In the genomic region with DNA sequence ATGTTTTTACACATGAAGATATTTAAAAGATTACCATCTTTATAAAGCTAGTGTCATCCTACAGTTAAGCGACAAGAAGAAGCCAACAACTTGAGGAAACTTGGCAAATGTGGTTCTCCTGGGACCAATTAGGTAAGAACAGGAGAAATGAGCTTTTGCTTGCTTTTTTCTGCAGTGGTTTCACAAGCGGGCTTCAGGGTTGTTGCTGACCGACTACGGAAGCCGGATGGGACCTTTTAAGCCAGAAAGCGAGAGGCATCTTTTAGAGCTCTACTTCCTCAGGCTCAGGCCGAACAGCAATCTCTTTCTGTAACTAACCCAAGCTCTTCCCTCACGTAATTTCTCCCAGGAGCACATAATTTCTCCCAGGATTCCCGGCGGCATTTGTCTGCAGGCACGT, we compare ENCODE assay signal across 23 cellular contexts.
"Had no signal": no experiment of that assay in that cellular context is flagged by ENCODE, and none has a peak within 500 bp of the region (broad histone marks: within the 10 kb centered on the region; RNA-seq: fewer than 3 reads in every experiment).

No MANE protein-coding gene starts in this region.

- H3K4me1 Mint-ChIP-seq: activated B cell treated with CpG ODN at 0.5 μM for 24 hours; activated CD4-positive, alpha-beta T cell treated with anti-CD3 and anti-CD28 coated beads, Interleukin-2, amount 10 ng/mL, durations not matched to agents 24 days and 14 days; activated naive CD8-positive, alpha-beta T cell treated with anti-CD3 and anti-CD28 coated beads, Interleukin-2, amount 50 U/mL, for 24 hours; T-cell had no signal

- H3K27ac Mint-ChIP-seq: activated B cell treated with CpG ODN at 0.5 μM for 24 hours; activated CD4-positive, alpha-beta T cell treated with anti-CD3 and anti-CD28 coated beads, Interleukin-2, amount 10 ng/mL, durations not matched to agents 24 days and 14 days; activated naive CD4-positive, alpha-beta T cell treated with anti-CD3 and anti-CD28 coated beads, Interleukin-2, amount 50 U/mL, for 72 hours; activated naive CD8-positive, alpha-beta T cell treated with anti-CD3 and anti-CD28 coated beads, Interleukin-2, amount 50 U/mL, for 24 hours; T-cell had no signal

- H3K9me3 Mint-ChIP-seq: activated CD4-positive, alpha-beta T cell treated with anti-CD3 and anti-CD28 coated beads, Interleukin-2, amount 10 ng/mL, durations not matched to agents 24 days and 14 days had no signal

- H3K27me3 Mint-ChIP-seq: activated B cell treated with CpG ODN at 0.5 μM for 24 hours; activated CD4-positive, alpha-beta T cell treated with anti-CD3 and anti-CD28 coated beads, Interleukin-2, amount 10 ng/mL, durations not matched to agents 24 days and 14 days; activated naive CD8-positive, alpha-beta T cell treated with anti-CD3 and anti-CD28 coated beads, Interleukin-2, amount 50 U/mL, for 24 hours; T-cell had no signal

- H3K36me3 ChIP-seq: brain microvascular endothelial cell, cardiac muscle cell had no signal

- H3K27me3 ChIP-seq: brain microvascular endothelial cell, cardiac muscle cell had no signal

- ATAC-seq: activated naive CD4-positive, alpha-beta T cell treated with anti-CD3 and anti-CD28 coated beads, Interleukin-2, amount 50 U/mL, for 72 hours; activated naive CD8-positive, alpha-beta T cell treated with anti-CD3 and anti-CD28 coated beads, Interleukin-2, amount 50 U/mL, for 24 hours; activated T-cell treated with anti-CD3 and anti-CD28 coated beads, Interleukin-2, amount 50 U/mL, for 4 hours; T-cell had no signal

- H3K4me3 Mint-ChIP-seq: activated B cell treated with CpG ODN at 0.5 μM for 24 hours; activated CD4-positive, alpha-beta T cell treated with anti-CD3 and anti-CD28 coated beads, Interleukin-2, amount 10 ng/mL, durations not matched to agents 24 days and 14 days; activated naive CD8-positive, alpha-beta T cell treated with anti-CD3 and anti-CD28 coated beads, Interleukin-2, amount 50 U/mL, for 24 hours; activated T-cell treated with anti-CD3 and anti-CD28 coated beads, Interleukin-2, amount 50 U/mL, for 4 hours; T-cell had no signal

- DNase-seq: activated B cell treated with CpG ODN at 0.5 μM for 24 hours; activated CD4-positive, alpha-beta T cell treated with anti-CD3 and anti-CD28 coated beads for 1 hour; activated CD4-positive, alpha-beta T cell treated with anti-CD3 and anti-CD28 coated beads, Interleukin-2, amount 10 ng/mL, durations not matched to agents 24 days and 14 days; activated CD4-positive, alpha-beta T cell treated with anti-CD3 and anti-CD28 coated beads, Interleukin-2, amount 50 U/mL, for 48 hours; activated CD8-positive, alpha-beta memory T cell treated with anti-CD3 and anti-CD28 coated beads for 24 hours; activated effector memory CD4-positive, alpha-beta T cell treated with anti-CD3 and anti-CD28 coated beads, Interleukin-2, amount 50 U/mL, for 16 hours; activated naive CD4-positive, alpha-beta T cell treated with Interleukin-2 at 50 U/mL for 16 hours; activated naive CD8-positive, alpha-beta T cell treated with anti-CD3 and anti-CD28 coated beads, Interleukin-2, amount 50 U/mL, for 24 hours; activated T-cell treated with anti-CD3 and anti-CD28 coated beads, Interleukin-2, amount 50 U/mL, for 4 hours; amygdala; brain microvascular endothelial cell; NCI-H1048; NCI-H146; NCI-H187 treated with DMSO at 0.1 percent for 48 hours; NCI-H2081 treated with DMSO at 0.1 percent for 48 hours; NCI-H526; NCI-H774; SIG-M5; T-cell; T-helper 2 cell; T1000 had no signal

- H3K36me3 Mint-ChIP-seq: T-cell had no signal

- H3K4me3 ChIP-seq: cardiac muscle cell had no signal

- H3K27ac ChIP-seq: brain microvascular endothelial cell, cardiac muscle cell had no signal
